ENCODE assay signal across 8 cellular contexts in genomic region chr7:24576171-24577052, GRCh38. TPM values are rescaled to one million over a fixed set of nuclear protein-coding genes. Genes with fewer than 3 reads are reported as not detected.
A peak's percentile ranks its signal among the peaks of the same experiment; 100 is the strongest.
DNase-seq lines count a peak whose midpoint lies in the region; ATAC-seq, FAIRE-seq and TF ChIP-seq lines count a peak whose summit lies in the region.

No MANE protein-coding gene starts in this region.

- no peak overlapping the region for H3K4me2 ChIP-seq in keratinocyte (ENCODE audit: control insufficient read depth, extremely low read depth, insufficient read depth, low read depth, low read length)

- FAIRE-seq in keratinocyte (lab: Jason Lieb, UNC) = peak; percentile 81

- peaks cover 4% of the 10 kb centered on the region for H4K20me1 ChIP-seq in keratinocyte (ENCODE audit: control insufficient read depth, extremely low read depth, insufficient read depth, low read length)

- H3K9ac ChIP-seq in keratinocyte (ENCODE audit: control insufficient read depth, extremely low read depth, insufficient read depth, low read length) = no peak overlapping the region

- H3K27me3 ChIP-seq in ascending aorta = no peaks in the 10 kb centered on the region
- no peaks in the 10 kb centered on the region for H3K27me3 ChIP-seq in keratinocyte (ENCODE audit: control insufficient read depth, extremely low read depth, insufficient read depth, low read length)
- no peaks in the 10 kb centered on the region for H3K27me3 ChIP-seq in uterus

- DNase-seq in NCI-H446 treated with DMSO at 0.1 percent for 48 hours (lab: John Stamatoyannopoulos, UW) = peak; percentile 42
- DNase-seq in ascending aorta (ENCODE audit: low spot score in 2 of 2) = no peak
- DNase-seq in keratinocyte (ENCODE audit: low read depth, low spot score) = peak; percentile 17
- peak in 1 of 2 donors; percentile 15 for DNase-seq in uterus
- no peak for DNase-seq in T-helper 9 cell

- peak; percentile 38 for ATAC-seq in GM18511 (IDR thresholded peaks at IDR 0.05; ENCODE audit: unreplicated experiment)
- peak; percentile 27 for ATAC-seq in HG03439 (IDR thresholded peaks at IDR 0.05; ENCODE audit: unreplicated experiment)

- H3K9me3 ChIP-seq in ascending aorta (no peaks in the 10 kb centered on the region), keratinocyte (ENCODE audit: control insufficient read depth, low read depth, low read length) (no peaks in the 10 kb centered on the region), uterus (no peaks in the 10 kb centered on the region)

- TF ChIP-seq POLR2A in uterus (IDR thresholded peaks at IDR 0.05) = no peak

- intact Hi-C loops in ascending aorta (cut with DNase I) = loop anchor here (1.0 to 10.0 kb wide), 3 partner anchors 89 to 548 kb away; partner anchors contain the start of genes CYCS and OSBPL3
- intact Hi-C loops in uterus (cut with DNase I; ENCODE audit: low total_unique reads) = no loop called here

- TF ChIP-seq CTCF in C4-2B (conservative IDR thresholded peaks at IDR 0.05) (peak; percentile 86), ascending aorta (IDR thresholded peaks at IDR 0.05) (peak in 2 of 3 experiments; percentile 44 to 64), keratinocyte (optimal IDR thresholded peaks at IDR 0.05 in 1 of 3, IDR thresholded peaks at IDR 0.05 in 1 of 3, conservative IDR thresholded peaks at IDR 0.05 in 1 of 3; ENCODE audit: extremely low read depth in 1 of 3, insufficient read depth in 2 of 3, low read length in 3 of 3) (peak; percentile 54 to 68 (median 61)), uterus (IDR thresholded peaks at IDR 0.05) (peak; percentile 32 to 51 (median 34))

- H3K9me1 ChIP-seq in keratinocyte (ENCODE audit: control insufficient read depth, extremely low read depth, insufficient read depth, low read length) = no peaks in the 10 kb centered on the region

- H2AFZ ChIP-seq in keratinocyte (ENCODE audit: control insufficient read depth, low read length) = no peak overlapping the region

- no peaks in the 10 kb centered on the region for H3K36me3 ChIP-seq in ascending aorta
- H3K36me3 ChIP-seq in keratinocyte (ENCODE audit: control insufficient read depth in 2 of 2, extremely low read depth in 1 of 2, insufficient read depth in 2 of 2, low read length in 2 of 2) = no peaks in the 10 kb centered on the region
- H3K36me3 ChIP-seq in uterus = no peaks in the 10 kb centered on the region

- dilution Hi-C loops in keratinocyte (cut with MboI; ENCODE audit: extremely low pct_ligation_motif_present, low sequenced_read_pairs) = no loop called here

- H3K27ac ChIP-seq in C4-2B (no peak overlapping the region), ascending aorta (no peak overlapping the region), keratinocyte (ENCODE audit: control insufficient read depth, insufficient read depth, low read length) (no peak overlapping the region), uterus (no peak overlapping the region)

- H3K4me1 ChIP-seq in ascending aorta (peaks cover 0 to 8% of the 10 kb centered on the region in 2 donors), keratinocyte (ENCODE audit: control insufficient read depth, extremely low read depth, insufficient read depth, low read length) (peaks cover 16% of the 10 kb centered on the region), uterus (peaks cover 4 to 6% of the 10 kb centered on the region in 2 donors)

- H3K4me3 ChIP-seq in ascending aorta (no peak overlapping the region), keratinocyte (ENCODE audit: control insufficient read depth in 2 of 3, extremely low read depth in 1 of 3, insufficient read depth in 2 of 3, low read depth in 1 of 3, low read length in 3 of 3) (no peak overlapping the region), uterus (no peak overlapping the region)

- peaks cover 72% of the 10 kb centered on the region for H3K79me2 ChIP-seq in keratinocyte (ENCODE audit: control insufficient read depth, insufficient read depth, low read length)

RNA-seq across cellular contexts. Expression of gene PALS2, which starts 3.2 kb away (rescaled TPM):
- total RNA-seq in ascending aorta (5.7 TPM), uterus (10 to 100 TPM in 3 of 4 donors, 1 to 10 TPM in 1; 4.7 to 45.4 (median 36.8) TPM)
- polyA plus RNA-seq in keratinocyte = 7.4 to 16.0 TPM (median 15.4 TPM) in 3 replicates
- 15.1 TPM for polyA plus RNA-seq in keratinocyte (2011; ENCODE audit: low read depth)
- polyA plus RNA-seq in keratinocyte (2011; cell fraction: cytosol; rRNA removed) = 9.8 and 12.3 TPM in 2 replicates
- 10.6 and 15.6 TPM in 2 replicates for polyA plus RNA-seq in keratinocyte (2011; cell fraction: nucleus; rRNA removed)
- 7.6 and 17.8 TPM in 2 replicates for polyA plus RNA-seq in keratinocyte (2012; ENCODE audit: low replicate concordance)
- polyA minus RNA-seq in keratinocyte = 3.6 to 22.8 TPM (median 6.3 TPM) in 3 replicates
- 22.1 TPM for polyA minus RNA-seq in keratinocyte (2011; cell fraction: cytosol; rRNA and poly(A)+ RNA removed)
- 7.9 and 10.6 TPM in 2 replicates for polyA minus RNA-seq in keratinocyte (2011; cell fraction: nucleus; rRNA and poly(A)+ RNA removed)

Comparison
In these comparisons a context has a peak if more than half of its experiments do, and no peak if none do; other contexts are left out.
1. CTCF ChIP-seq: peak in every context shown above with its lines; median percentile 86 in C4-2B; 61 in keratinocyte; 54 in ascending aorta; 34 in uterus.
2. DNase-seq: peak in NCI-H446 treated with DMSO at 0.1 percent for 48 hours (single experiment) and keratinocyte (single experiment); none in ascending aorta (0 of 2) and T-helper 9 cell (single experiment).